29 cellular contexts compared by ENCODE assay signal in genomic region chr16:56628486-56629035, GRCh38. TPM values are rescaled to one million over a fixed set of nuclear protein-coding genes. Genes with fewer than 3 reads are reported as not detected.
A peak's percentile ranks its signal among the peaks of the same experiment; 100 is the strongest.
DNase-seq lines count a peak whose midpoint lies in the region; ATAC-seq, FAIRE-seq and TF ChIP-seq lines count a peak whose summit lies in the region.
"Had no signal": no experiment of that assay in that cellular context is flagged by ENCODE, and none has a peak within 500 bp of the region (broad histone marks: within the 10 kb centered on the region; RNA-seq: fewer than 3 reads in every experiment).

No MANE protein-coding gene starts in this region.

- CTCF ChIA-PET in HepG2 (lab: Yijun Ruan, JAX; ENCODE audit: low intra/inter-chr PET ratio, low total read pairs) = no interaction called here

- peak overlapping the region; percentile 32 for H3K4me3 Mint-ChIP-seq in activated naive CD8-positive, alpha-beta T cell
- no peak overlapping the region for H3K4me3 Mint-ChIP-seq in activated naive CD8-positive, alpha-beta T cell treated with anti-CD3 and anti-CD28 coated beads, Interleukin-2, amount 50 U/mL, for 24 hours
- no peak overlapping the region for H3K4me3 Mint-ChIP-seq in nephron progenitor cell
- H3K4me3 Mint-ChIP-seq: activated CD8-positive, alpha-beta T cell treated with anti-CD3 and anti-CD28 coated beads for 36 hours; activated T-cell treated with anti-CD3 and anti-CD28 coated beads, Interleukin-2, amount 50 U/mL, for 72 hours; CD8-positive, alpha-beta T cell; H9; naive thymus-derived CD4-positive, alpha-beta T cell had no signal

- intact Hi-C loops in adrenal gland (cut with DNase I) (no loop called here), HepG2 (cut with micrococcal nuclease; ENCODE audit: unreplicated experiment) (no loop called here), kidney (cut with DNase I) (no loop called here)

- no peak overlapping the region for H3K4me3 ChIP-seq in adrenal gland
- H3K4me3 ChIP-seq in HepG2 (replicated peaks in 1 of 3; ENCODE audit: insufficient read depth in 1 of 3, low read depth in 2 of 3, low read length in 3 of 3) = no peak overlapping the region
- no peak overlapping the region for H3K4me3 ChIP-seq in upper lobe of left lung
- H3K4me3 ChIP-seq in kidney (ENCODE audit: low read length in 2 of 2) = no peak overlapping the region
- H3K4me3 ChIP-seq: uterus had no signal

- H3K9ac ChIP-seq in HepG2 (ENCODE audit: insufficient read depth, low read depth, low read length) = no peak overlapping the region
- no peak overlapping the region for H3K9ac ChIP-seq in kidney (ENCODE audit: low read length in 2 of 2)

- no peaks in the 10 kb centered on the region for H3K36me3 Mint-ChIP-seq in activated naive CD8-positive, alpha-beta T cell
- no peaks in the 10 kb centered on the region for H3K36me3 Mint-ChIP-seq in activated naive CD8-positive, alpha-beta T cell treated with anti-CD3 and anti-CD28 coated beads, Interleukin-2, amount 50 U/mL, for 24 hours (ENCODE audit: low read depth)
- no peaks in the 10 kb centered on the region for H3K36me3 Mint-ChIP-seq in nephron progenitor cell (ENCODE audit: low read depth)
- H3K36me3 Mint-ChIP-seq: CD8-positive, alpha-beta T cell; stimulated activated naive B cell treated with anti-CD40 and anti-IgM and Interleukin-4, amounts not matched to agents 10 μg/mL and 1 μg/mL and 100 μg/mL, for 72 hours had no signal

- ATAC-seq in activated naive CD8-positive, alpha-beta T cell treated with anti-CD3 and anti-CD28 coated beads, Interleukin-2, amount 50 U/mL, for 24 hours = no peak
- ATAC-seq in HepG2 (no peak), upper lobe of left lung (ENCODE audit: low FRiP score in 2 of 2) (no peak), HG03175 (IDR thresholded peaks at IDR 0.05; ENCODE audit: unreplicated experiment) (no peak)
- ATAC-seq: activated CD8-positive, alpha-beta T cell treated with anti-CD3 and anti-CD28 coated beads for 36 hours; activated T-cell treated with anti-CD3 and anti-CD28 coated beads, Interleukin-2, amount 50 U/mL, for 72 hours; CD8-positive, alpha-beta T cell; naive thymus-derived CD4-positive, alpha-beta T cell; Panc1 had no signal

- 63 to 82% (median 76%) methylated on average over 7 of the region's 7 CpGs for WGBS in adrenal gland, 4 donors
- 19% methylated on average over 7 of the region's 7 CpGs for WGBS in HepG2 (ENCODE audit: low lambda C conversion rate)
- 83% methylated on average over 6 to 7 of the region's 7 CpGs for WGBS in upper lobe of left lung, 2 donors

- peaks cover 27% of the 10 kb centered on the region for H3K4me1 Mint-ChIP-seq in activated naive CD8-positive, alpha-beta T cell (ENCODE audit: low read depth)
- H3K4me1 Mint-ChIP-seq in activated naive CD8-positive, alpha-beta T cell treated with anti-CD3 and anti-CD28 coated beads, Interleukin-2, amount 50 U/mL, for 24 hours = peaks cover 29% of the 10 kb centered on the region
- H3K4me1 Mint-ChIP-seq in nephron progenitor cell = peaks cover 19% of the 10 kb centered on the region

- H3K27ac ChIP-seq in adrenal gland (peak overlapping the region in 3 of 5 donors; percentile 32 to 48 (median 38)), HepG2 (ENCODE audit: extremely low read length, insufficient read depth, low read length) (no peak overlapping the region), upper lobe of left lung (peak overlapping the region; percentile 17 to 53 (median 33)), kidney (ENCODE audit: low read depth in 2 of 2, low read length in 2 of 2) (no peak overlapping the region)
- H3K27ac ChIP-seq: VCaP had no signal

- TF ChIP-seq EP300 in HepG2 (IDR thresholded peaks at IDR 0.05; ENCODE audit: low read depth in 2 of 2, low read length in 2 of 2) = no peak
- TF ChIP-seq EP300 in HepG2 (CRISPR knock-in tag; IDR thresholded peaks at IDR 0.05; ENCODE audit: borderline replicate concordance) = no peak
- no peak for TF ChIP-seq EP300 in upper lobe of left lung (IDR thresholded peaks at IDR 0.05)

- no peaks in the 10 kb centered on the region for H4K20me1 ChIP-seq in HepG2 (ENCODE audit: insufficient read depth, low read length)

- POLR2A ChIA-PET in HepG2 (lab: Yijun Ruan, JAX) = no interaction called here

- no peak overlapping the region for H2AFZ ChIP-seq in HepG2 (ENCODE audit: low read length)

- in situ Hi-C loops in HepG2 (cut with HindIII; ENCODE audit: extremely low pct_ligation_motif_present, low pct_unique_long_range_greater_than_20kb) = no loop called here

- no TSS peak for BruUV-seq in HepG2 (replicated peaks; lab: Mats Ljungman, UMichigan)

- TF ChIP-seq RAD21 in HepG2 (CRISPR knock-in tag; IDR thresholded peaks at IDR 0.05) = 0 out of 2 replicates have a peak, but pooled peaks have one; percentile 28

- H3K36me3 ChIP-seq in adrenal gland (replicated peaks in 1 of 2) (no peaks in the 10 kb centered on the region), HepG2 (replicated peaks in 1 of 2; ENCODE audit: control insufficient read depth in 1 of 2, insufficient read depth in 2 of 2, low read length in 2 of 2) (no peaks in the 10 kb centered on the region), upper lobe of left lung (no peaks in the 10 kb centered on the region), kidney (ENCODE audit: control insufficient read depth in 1 of 2, insufficient read depth in 2 of 2, low read length in 2 of 2) (no peaks in the 10 kb centered on the region)
- H3K36me3 ChIP-seq: uterus had no signal

- H3K79me2 ChIP-seq in HepG2 (ENCODE audit: insufficient read depth, low read length) = no peaks in the 10 kb centered on the region

- TF ChIP-seq CTCF in adrenal gland (IDR thresholded peaks at IDR 0.05) (no peak), HepG2 (CRISPR knock-in tag; IDR thresholded peaks at IDR 0.05) (peak; percentile 64), upper lobe of left lung (IDR thresholded peaks at IDR 0.05) (no peak), nephron progenitor cell (IDR thresholded peaks at IDR 0.05) (no peak), kidney (IDR thresholded peaks at IDR 0.05; ENCODE audit: borderline replicate concordance, extremely low read depth, insufficient read depth) (no peak)

- H3K27me3 ChIP-seq in adrenal gland (no peaks in the 10 kb centered on the region), HepG2 (ENCODE audit: control insufficient read depth in 1 of 2, insufficient read depth in 2 of 2, low read length in 2 of 2) (peaks cover 6 to 58% of the 10 kb centered on the region in 2 experiments; a peak in 4 of 5 replicates), upper lobe of left lung (peaks cover 0 to 7% (median 1%) of the 10 kb centered on the region in 4 donors)
- H3K27me3 ChIP-seq: uterus had no signal

- H3K9me3 ChIP-seq in adrenal gland (replicated peaks in 1 of 3) (no peaks in the 10 kb centered on the region), HepG2 (ENCODE audit: low read length) (no peaks in the 10 kb centered on the region), upper lobe of left lung (no peaks in the 10 kb centered on the region), kidney (ENCODE audit: control insufficient read depth in 1 of 2, low read length in 2 of 2) (no peaks in the 10 kb centered on the region)
- H3K9me3 ChIP-seq: uterus had no signal

- H3K4me2 ChIP-seq in HepG2 (ENCODE audit: low read depth, low read length) = no peak overlapping the region

- DNase-seq in activated naive CD8-positive, alpha-beta T cell treated with anti-CD3 and anti-CD28 coated beads, Interleukin-2, amount 50 U/mL, for 24 hours = no peak
- DNase-seq in adrenal gland (peak in 1 of 7 donors; percentile 20), HepG2 (ENCODE audit: low spot score) (peak; percentile 26), upper lobe of left lung (no peak), nephron progenitor cell (no peak), kidney (no peak)
- DNase-seq: activated CD8-positive, alpha-beta T cell treated with anti-CD3 and anti-CD28 coated beads for 36 hours; activated T-cell treated with anti-CD3 and anti-CD28 coated beads, Interleukin-2, amount 50 U/mL, for 72 hours; anterior cingulate cortex; CD8-positive, alpha-beta T cell; DND-41; H9; naive thymus-derived CD4-positive, alpha-beta T cell; NCI-H2171; NCI-H82; stimulated activated CD4-positive, alpha-beta T cell treated with anti-CD3 and anti-CD28 coated beads, Interleukin-15, amount 100 ng/mL, for 24 hours; stimulated activated naive B cell treated with anti-CD40 and anti-IgM and Interleukin-4, amounts not matched to agents 10 μg/mL and 1 μg/mL and 100 μg/mL, for 72 hours; uterus had no signal

- no peaks in the 10 kb centered on the region for H3K9me3 Mint-ChIP-seq in activated naive CD8-positive, alpha-beta T cell (ENCODE audit: low read depth)
- H3K9me3 Mint-ChIP-seq in activated naive CD8-positive, alpha-beta T cell treated with anti-CD3 and anti-CD28 coated beads, Interleukin-2, amount 50 U/mL, for 24 hours = no peaks in the 10 kb centered on the region
- peaks cover 8% of the 10 kb centered on the region for H3K9me3 Mint-ChIP-seq in nephron progenitor cell
- H3K9me3 Mint-ChIP-seq: activated CD8-positive, alpha-beta T cell treated with anti-CD3 and anti-CD28 coated beads for 36 hours; activated T-cell treated with anti-CD3 and anti-CD28 coated beads, Interleukin-2, amount 50 U/mL, for 72 hours; CD8-positive, alpha-beta T cell; stimulated activated naive B cell treated with anti-CD40 and anti-IgM and Interleukin-4, amounts not matched to agents 10 μg/mL and 1 μg/mL and 100 μg/mL, for 72 hours had no signal

- H3K27ac Mint-ChIP-seq in activated naive CD8-positive, alpha-beta T cell = no peak overlapping the region
- H3K27ac Mint-ChIP-seq in activated naive CD8-positive, alpha-beta T cell treated with anti-CD3 and anti-CD28 coated beads, Interleukin-2, amount 50 U/mL, for 24 hours = no peak overlapping the region
- H3K27ac Mint-ChIP-seq in nephron progenitor cell = no peak overlapping the region
- H3K27ac Mint-ChIP-seq: activated CD8-positive, alpha-beta T cell treated with anti-CD3 and anti-CD28 coated beads for 36 hours; activated T-cell treated with anti-CD3 and anti-CD28 coated beads, Interleukin-2, amount 50 U/mL, for 72 hours; CD8-positive, alpha-beta T cell; naive thymus-derived CD4-positive, alpha-beta T cell; stimulated activated naive B cell treated with anti-CD40 and anti-IgM and Interleukin-4, amounts not matched to agents 10 μg/mL and 1 μg/mL and 100 μg/mL, for 72 hours had no signal

- FAIRE-seq in HepG2 (lab: Jason Lieb, UNC) (peak; percentile 81), kidney (lab: Jason Lieb, UNC) (no peak)
- FAIRE-seq: endothelial cell of umbilical vein, GM19239 had no signal

- H3K4me1 ChIP-seq in adrenal gland (replicated peaks in 1 of 2) (peaks cover 13 to 20% of the 10 kb centered on the region in 2 donors), HepG2 (ENCODE audit: insufficient read depth, low read length) (peaks cover 51% of the 10 kb centered on the region), upper lobe of left lung (peaks cover 9 to 49% (median 20%) of the 10 kb centered on the region in 4 donors), kidney (ENCODE audit: control insufficient read depth in 1 of 2, insufficient read depth in 1 of 2, low read depth in 1 of 2, low read length in 2 of 2) (peaks cover 0 to 6% of the 10 kb centered on the region in 2 donors)

- no peak for TF ChIP-seq POLR2A in adrenal gland (IDR thresholded peaks at IDR 0.05)
- no peak for TF ChIP-seq POLR2A in HepG2 (IDR thresholded peaks at IDR 0.05; ENCODE audit: insufficient read depth in 1 of 2, low read depth in 2 of 2, low read length in 2 of 2)
- TF ChIP-seq POLR2A in upper lobe of left lung (IDR thresholded peaks at IDR 0.05) = no peak

- H3K27me3 Mint-ChIP-seq in activated naive CD8-positive, alpha-beta T cell = peaks cover 18% of the 10 kb centered on the region
- peaks cover 46% of the 10 kb centered on the region for H3K27me3 Mint-ChIP-seq in activated naive CD8-positive, alpha-beta T cell treated with anti-CD3 and anti-CD28 coated beads, Interleukin-2, amount 50 U/mL, for 24 hours
- H3K27me3 Mint-ChIP-seq in nephron progenitor cell (ENCODE audit: low read depth, poor library complexity) = peaks cover 100% of the 10 kb centered on the region

RNA-seq across cellular contexts. Expression of gene MT1E, which starts 3.0 kb away (rescaled TPM):
- total RNA-seq in adrenal gland (1,000 to 10,000 TPM in 1 of 8 donors, 100 to 1,000 TPM in 7; 126 to 1,395 (median 358) TPM), HepG2 (2016; rRNA removed; fragmentation: Illumina TruSeq; extraction: Trizol) (1,072 and 1,398 TPM in 2 replicates), upper lobe of left lung (100 to 1,000 TPM in 5 of 6 donors, 10 to 100 TPM in 1; 72.3 to 546 (median 187) TPM), kidney (258 TPM)
- polyA plus RNA-seq in adrenal gland (1,000 to 10,000 TPM in 1 of 3 donors, 100 to 1,000 TPM in 2; 452 to 1,382 (median 541) TPM), HepG2 (2011; rRNA removed) (65.7 and 110 TPM in 2 replicates), kidney (ENCODE audit: insufficient read depth, low read depth, low replicate concordance) (191 TPM)
- total RNA-seq in HepG2 (2016; cell fraction: cytosol; rRNA removed; fragmentation: Illumina TruSeq; extraction: Trizol; ENCODE audit: low read depth) = 449 and 580 TPM in 2 replicates
- 1,060 and 1,516 TPM in 2 replicates for total RNA-seq in HepG2 (2016; cell fraction: insoluble cytoplasmic fraction; rRNA removed; fragmentation: Illumina TruSeq; extraction: Trizol)
- 620 and 688 TPM in 2 replicates for total RNA-seq in HepG2 (2016; cell fraction: membrane; rRNA removed; fragmentation: Illumina TruSeq; extraction: Trizol)
- total RNA-seq in HepG2 (2016; cell fraction: nucleus; rRNA removed; fragmentation: Illumina TruSeq; extraction: Trizol) = 375 and 428 TPM in 2 replicates
- polyA plus RNA-seq in HepG2 (2011; cell fraction: cytosol; rRNA removed) = 60.2 and 170 TPM in 2 replicates
- polyA plus RNA-seq in HepG2 (2011; cell fraction: nucleus; rRNA removed) = 44.6 and 58.6 TPM in 2 replicates
- polyA plus RNA-seq in HepG2 (2012) = 41.0 and 60.0 TPM in 2 replicates
- 331 and 417 TPM in 2 replicates for polyA plus RNA-seq in HepG2 (2016; cell fraction: cytosol; fragmentation: Illumina TruSeq; extraction: Trizol; ENCODE audit: low read depth)
- polyA plus RNA-seq in HepG2 (2016; cell fraction: insoluble cytoplasmic fraction; fragmentation: Illumina TruSeq; extraction: Trizol; ENCODE audit: low read depth) = 916 and 1,090 TPM in 2 replicates
- polyA plus RNA-seq in HepG2 (2016; cell fraction: membrane; fragmentation: Illumina TruSeq; extraction: Trizol; ENCODE audit: low read depth) = 493 and 496 TPM in 2 replicates
- polyA plus RNA-seq in HepG2 (2016; cell fraction: nucleus; fragmentation: Illumina TruSeq; extraction: Trizol; ENCODE audit: insufficient read depth, low read depth) = 455 and 459 TPM in 2 replicates
- polyA minus RNA-seq in HepG2 (2011; rRNA and poly(A)+ RNA removed; ENCODE audit: low replicate concordance) = 37.7 and 61.5 TPM in 2 replicates
- polyA minus RNA-seq in HepG2 (2011; cell fraction: cytosol; rRNA and poly(A)+ RNA removed) = 10.3 and 29.3 TPM in 2 replicates
- polyA minus RNA-seq in HepG2 (2011; cell fraction: nucleus; rRNA and poly(A)+ RNA removed) = 4.0 and 4.5 TPM in 2 replicates

RNA-seq across cellular contexts. Expression of gene MT1M, which starts 3.9 kb away (rescaled TPM):
- total RNA-seq in adrenal gland (10 to 100 TPM in 4 of 8 donors, 1 to 10 TPM in 4; 5.1 to 14.4 (median 10.6) TPM), HepG2 (2016; rRNA removed; fragmentation: Illumina TruSeq; extraction: Trizol) (4.6 and 5.5 TPM in 2 replicates), upper lobe of left lung (100 to 1,000 TPM in 1 of 6 donors, 10 to 100 TPM in 4, 1 to 10 TPM in 1; 8.4 to 194 (median 37.0) TPM), kidney (27.9 TPM)
- polyA plus RNA-seq in adrenal gland (10 to 100 TPM in 1 of 3 donors, 1 to 10 TPM in 2; 6.0 to 50.3 (median 8.0) TPM), HepG2 (2011; rRNA removed) (not detected in 2 replicates), kidney (ENCODE audit: insufficient read depth, low read depth, low replicate concordance) (15.3 TPM)
- 3.8 and 10.7 TPM in 2 replicates for total RNA-seq in HepG2 (2016; cell fraction: cytosol; rRNA removed; fragmentation: Illumina TruSeq; extraction: Trizol; ENCODE audit: low read depth)
- total RNA-seq in HepG2 (2016; cell fraction: insoluble cytoplasmic fraction; rRNA removed; fragmentation: Illumina TruSeq; extraction: Trizol) = 4.5 and 5.2 TPM in 2 replicates
- 4.8 and 6.1 TPM in 2 replicates for total RNA-seq in HepG2 (2016; cell fraction: membrane; rRNA removed; fragmentation: Illumina TruSeq; extraction: Trizol)
- total RNA-seq in HepG2 (2016; cell fraction: nucleus; rRNA removed; fragmentation: Illumina TruSeq; extraction: Trizol) = 1.6 and 1.9 TPM in 2 replicates
- 0.17 TPM in 1 of 2 replicates, not detected in the other for polyA plus RNA-seq in HepG2 (2011; cell fraction: cytosol; rRNA removed)
- not detected in 2 replicates for polyA plus RNA-seq in HepG2 (2011; cell fraction: nucleus; rRNA removed)
- not detected in 2 replicates for polyA plus RNA-seq in HepG2 (2012)
- 4.5 and 9.2 TPM in 2 replicates for polyA plus RNA-seq in HepG2 (2016; cell fraction: cytosol; fragmentation: Illumina TruSeq; extraction: Trizol; ENCODE audit: low read depth)
- polyA plus RNA-seq in HepG2 (2016; cell fraction: insoluble cytoplasmic fraction; fragmentation: Illumina TruSeq; extraction: Trizol; ENCODE audit: low read depth) = 5.1 and 5.3 TPM in 2 replicates
- polyA plus RNA-seq in HepG2 (2016; cell fraction: membrane; fragmentation: Illumina TruSeq; extraction: Trizol; ENCODE audit: low read depth) = 4.1 and 7.0 TPM in 2 replicates
- polyA plus RNA-seq in HepG2 (2016; cell fraction: nucleus; fragmentation: Illumina TruSeq; extraction: Trizol; ENCODE audit: insufficient read depth, low read depth) = 2.3 and 3.0 TPM in 2 replicates
- polyA minus RNA-seq in HepG2 (2011; rRNA and poly(A)+ RNA removed; ENCODE audit: low replicate concordance) = not detected in 2 replicates
- polyA minus RNA-seq in HepG2 (2011; cell fraction: cytosol; rRNA and poly(A)+ RNA removed) = not detected in 2 replicates
- not detected in 2 replicates for polyA minus RNA-seq in HepG2 (2011; cell fraction: nucleus; rRNA and poly(A)+ RNA removed)
- total RNA-seq: activated CD8-positive, alpha-beta T cell treated with anti-CD3 and anti-CD28 coated beads for 36 hours; CD8-positive, alpha-beta T cell; cerebellum; glomerular endothelial cell; naive thymus-derived CD4-positive, alpha-beta T cell had no signal
- polyA plus RNA-seq: naive thymus-derived CD4-positive, alpha-beta T cell had no signal

RNA-seq across cellular contexts. Expression of gene MT1A, which starts 9.9 kb away (rescaled TPM):
- total RNA-seq in adrenal gland (10 to 100 TPM in 4 of 8 donors, 1 to 10 TPM in 3, not detected in 1; 6.9 to 85.1 (median 12.4) TPM), HepG2 (2016; rRNA removed; fragmentation: Illumina TruSeq; extraction: Trizol) (10.4 and 14.0 TPM in 2 replicates), upper lobe of left lung (10 to 100 TPM in 4 of 6 donors, 1 to 10 TPM in 1, not detected in 1; 5.4 to 59.1 (median 13.4) TPM), kidney (19.8 TPM)
- polyA plus RNA-seq in adrenal gland (100 to 1,000 TPM in 2 of 3 donors, 10 to 100 TPM in 1; 16.5 to 273 (median 100) TPM), HepG2 (2011; rRNA removed) (4.8 and 8.3 TPM in 2 replicates), kidney (ENCODE audit: insufficient read depth, low read depth, low replicate concordance) (3.1 TPM)
- total RNA-seq in HepG2 (2016; cell fraction: cytosol; rRNA removed; fragmentation: Illumina TruSeq; extraction: Trizol; ENCODE audit: low read depth) = 1.2 and 6.7 TPM in 2 replicates
- 11.0 and 11.9 TPM in 2 replicates for total RNA-seq in HepG2 (2016; cell fraction: insoluble cytoplasmic fraction; rRNA removed; fragmentation: Illumina TruSeq; extraction: Trizol)
- total RNA-seq in HepG2 (2016; cell fraction: membrane; rRNA removed; fragmentation: Illumina TruSeq; extraction: Trizol) = 3.9 and 4.7 TPM in 2 replicates
- 2.4 and 4.5 TPM in 2 replicates for total RNA-seq in HepG2 (2016; cell fraction: nucleus; rRNA removed; fragmentation: Illumina TruSeq; extraction: Trizol)
- 5.8 and 10.7 TPM in 2 replicates for polyA plus RNA-seq in HepG2 (2011; cell fraction: cytosol; rRNA removed)
- polyA plus RNA-seq in HepG2 (2011; cell fraction: nucleus; rRNA removed) = 2.9 and 3.7 TPM in 2 replicates
- polyA plus RNA-seq in HepG2 (2012) = 4.1 and 6.6 TPM in 2 replicates
- 3.5 TPM in 2 replicates for polyA plus RNA-seq in HepG2 (2016; cell fraction: cytosol; fragmentation: Illumina TruSeq; extraction: Trizol; ENCODE audit: low read depth)
- 12.3 and 12.6 TPM in 2 replicates for polyA plus RNA-seq in HepG2 (2016; cell fraction: insoluble cytoplasmic fraction; fragmentation: Illumina TruSeq; extraction: Trizol; ENCODE audit: low read depth)
- polyA plus RNA-seq in HepG2 (2016; cell fraction: membrane; fragmentation: Illumina TruSeq; extraction: Trizol; ENCODE audit: low read depth) = 6.3 and 7.2 TPM in 2 replicates
- polyA plus RNA-seq in HepG2 (2016; cell fraction: nucleus; fragmentation: Illumina TruSeq; extraction: Trizol; ENCODE audit: insufficient read depth, low read depth) = 10.5 and 12.1 TPM in 2 replicates
- polyA minus RNA-seq in HepG2 (2011; rRNA and poly(A)+ RNA removed; ENCODE audit: low replicate concordance) = 9.5 TPM in 1 of 2 replicates, not detected in the other
- polyA minus RNA-seq in HepG2 (2011; cell fraction: cytosol; rRNA and poly(A)+ RNA removed) = 2.8 TPM in 1 of 2 replicates, not detected in the other
- 1.5 TPM in 1 of 2 replicates, not detected in the other for polyA minus RNA-seq in HepG2 (2011; cell fraction: nucleus; rRNA and poly(A)+ RNA removed)
- total RNA-seq: activated CD8-positive, alpha-beta T cell treated with anti-CD3 and anti-CD28 coated beads for 36 hours; CD8-positive, alpha-beta T cell; cerebellum; glomerular endothelial cell; H9 had no signal
- polyA plus RNA-seq: naive thymus-derived CD4-positive, alpha-beta T cell had no signal

RNA-seq across cellular contexts. Expression of gene MT2A, which starts 20.2 kb away (rescaled TPM):
- total RNA-seq in adrenal gland (1,000 to 10,000 TPM in 3 of 8 donors, 100 to 1,000 TPM in 4, 10 to 100 TPM in 1; 43.8 to 6,828 (median 533) TPM), HepG2 (2016; rRNA removed; fragmentation: Illumina TruSeq; extraction: Trizol) (371 and 409 TPM in 2 replicates), upper lobe of left lung (100 to 1,000 TPM; 137 to 552 (median 338) TPM), kidney (507 TPM)
- polyA plus RNA-seq in adrenal gland (1,000 to 10,000 TPM in 1 of 3 donors, 100 to 1,000 TPM in 2; 442 to 2,904 (median 888) TPM), HepG2 (2011; rRNA removed) (115 and 135 TPM in 2 replicates), kidney (ENCODE audit: insufficient read depth, low read depth, low replicate concordance) (315 TPM)
- 157 and 189 TPM in 2 replicates for total RNA-seq in HepG2 (2016; cell fraction: cytosol; rRNA removed; fragmentation: Illumina TruSeq; extraction: Trizol; ENCODE audit: low read depth)
- total RNA-seq in HepG2 (2016; cell fraction: insoluble cytoplasmic fraction; rRNA removed; fragmentation: Illumina TruSeq; extraction: Trizol) = 352 and 408 TPM in 2 replicates
- 229 and 245 TPM in 2 replicates for total RNA-seq in HepG2 (2016; cell fraction: membrane; rRNA removed; fragmentation: Illumina TruSeq; extraction: Trizol)
- total RNA-seq in HepG2 (2016; cell fraction: nucleus; rRNA removed; fragmentation: Illumina TruSeq; extraction: Trizol) = 163 and 193 TPM in 2 replicates
- polyA plus RNA-seq in HepG2 (2011; cell fraction: cytosol; rRNA removed) = 73.7 and 154 TPM in 2 replicates
- 59.7 and 92.9 TPM in 2 replicates for polyA plus RNA-seq in HepG2 (2011; cell fraction: nucleus; rRNA removed)
- 238 and 414 TPM in 2 replicates for polyA plus RNA-seq in HepG2 (2012)
- 372 and 462 TPM in 2 replicates for polyA plus RNA-seq in HepG2 (2016; cell fraction: cytosol; fragmentation: Illumina TruSeq; extraction: Trizol; ENCODE audit: low read depth)
- 827 and 1,007 TPM in 2 replicates for polyA plus RNA-seq in HepG2 (2016; cell fraction: insoluble cytoplasmic fraction; fragmentation: Illumina TruSeq; extraction: Trizol; ENCODE audit: low read depth)
- 520 and 590 TPM in 2 replicates for polyA plus RNA-seq in HepG2 (2016; cell fraction: membrane; fragmentation: Illumina TruSeq; extraction: Trizol; ENCODE audit: low read depth)
- polyA plus RNA-seq in HepG2 (2016; cell fraction: nucleus; fragmentation: Illumina TruSeq; extraction: Trizol; ENCODE audit: insufficient read depth, low read depth) = 496 and 540 TPM in 2 replicates
- 32.0 and 145 TPM in 2 replicates for polyA minus RNA-seq in HepG2 (2011; rRNA and poly(A)+ RNA removed; ENCODE audit: low replicate concordance)
- polyA minus RNA-seq in HepG2 (2011; cell fraction: cytosol; rRNA and poly(A)+ RNA removed) = 123 and 174 TPM in 2 replicates
- polyA minus RNA-seq in HepG2 (2011; cell fraction: nucleus; rRNA and poly(A)+ RNA removed) = 12.1 and 19.8 TPM in 2 replicates

RNA-seq across cellular contexts. Expression of gene MT1B, which starts 23.1 kb away (rescaled TPM):
- total RNA-seq in adrenal gland = not detected
- polyA plus RNA-seq in adrenal gland = not detected
- total RNA-seq in HepG2 (2016; rRNA removed; fragmentation: Illumina TruSeq; extraction: Trizol) = 0.89 TPM in 1 of 2 replicates, not detected in the other
- total RNA-seq in HepG2 (2016; cell fraction: cytosol; rRNA removed; fragmentation: Illumina TruSeq; extraction: Trizol; ENCODE audit: low read depth) = not detected in 2 replicates
- 0.45 TPM in 1 of 2 replicates, not detected in the other for total RNA-seq in HepG2 (2016; cell fraction: insoluble cytoplasmic fraction; rRNA removed; fragmentation: Illumina TruSeq; extraction: Trizol)
- total RNA-seq in HepG2 (2016; cell fraction: membrane; rRNA removed; fragmentation: Illumina TruSeq; extraction: Trizol) = not detected in 2 replicates
- total RNA-seq in HepG2 (2016; cell fraction: nucleus; rRNA removed; fragmentation: Illumina TruSeq; extraction: Trizol) = not detected in 2 replicates
- not detected in 2 replicates for polyA plus RNA-seq in HepG2 (2011; rRNA removed)
- polyA plus RNA-seq in HepG2 (2011; cell fraction: cytosol; rRNA removed) = not detected in 2 replicates
- not detected in 2 replicates for polyA plus RNA-seq in HepG2 (2011; cell fraction: nucleus; rRNA removed)
- not detected in 2 replicates for polyA plus RNA-seq in HepG2 (2012)
- polyA plus RNA-seq in HepG2 (2016; cell fraction: cytosol; fragmentation: Illumina TruSeq; extraction: Trizol; ENCODE audit: low read depth) = 1.1 TPM in 1 of 2 replicates, not detected in the other
- polyA plus RNA-seq in HepG2 (2016; cell fraction: insoluble cytoplasmic fraction; fragmentation: Illumina TruSeq; extraction: Trizol; ENCODE audit: low read depth) = 1.3 TPM in 1 of 2 replicates, not detected in the other
- polyA plus RNA-seq in HepG2 (2016; cell fraction: membrane; fragmentation: Illumina TruSeq; extraction: Trizol; ENCODE audit: low read depth) = not detected in 2 replicates
- not detected in 2 replicates for polyA plus RNA-seq in HepG2 (2016; cell fraction: nucleus; fragmentation: Illumina TruSeq; extraction: Trizol; ENCODE audit: insufficient read depth, low read depth)
- polyA minus RNA-seq in HepG2 (2011; rRNA and poly(A)+ RNA removed; ENCODE audit: low replicate concordance) = not detected in 2 replicates
- polyA minus RNA-seq in HepG2 (2011; cell fraction: cytosol; rRNA and poly(A)+ RNA removed) = not detected in 2 replicates
- polyA minus RNA-seq in HepG2 (2011; cell fraction: nucleus; rRNA and poly(A)+ RNA removed) = not detected in 2 replicates
- not detected for total RNA-seq in upper lobe of left lung
- not detected for total RNA-seq in kidney
- not detected for polyA plus RNA-seq in kidney (ENCODE audit: insufficient read depth, low read depth, low replicate concordance)
- total RNA-seq: activated CD8-positive, alpha-beta T cell treated with anti-CD3 and anti-CD28 coated beads for 36 hours; activated T-cell treated with anti-CD3 and anti-CD28 coated beads, Interleukin-2, amount 50 U/mL, for 72 hours; CD8-positive, alpha-beta T cell; cerebellum; endothelial cell of umbilical vein; glomerular endothelial cell; H9; lung microvascular endothelial cell; naive thymus-derived CD4-positive, alpha-beta T cell; posterior vena cava; uterus had no signal
- polyA plus RNA-seq: AG04450; endothelial cell of umbilical vein; naive thymus-derived CD4-positive, alpha-beta T cell had no signal

Comparison
In these comparisons a context has a peak if more than half of its experiments do, and no peak if none do; other contexts are left out.
1. H3K27ac ChIP-seq: peak in adrenal gland (3 of 5) and upper lobe of left lung (4 of 4); none in HepG2 (single experiment) and kidney (0 of 2).